In genomic region chr1:228664399-228664914, GRCh38 we compare ENCODE assay signal across 8 cellular contexts.
DNase-seq lines count a peak whose midpoint lies in the region; ATAC-seq and TF ChIP-seq lines count a peak whose summit lies in the region.

No MANE protein-coding gene starts in this region.

- no peaks in the 10 kb centered on the region for H3K27me3 ChIP-seq in cardiac muscle cell

- H3K4me1 Mint-ChIP-seq in activated naive CD8-positive, alpha-beta T cell treated with anti-CD3 and anti-CD28 coated beads for 36 hours: peaks cover 3% of the 10 kb centered on the region

- ATAC-seq in SK-N-SH treated with all-trans-retinoic acid at 6 μM for 48 hours: peak; percentile 87
- ATAC-seq in HG03045 (IDR thresholded peaks at IDR 0.05; ENCODE audit: unreplicated experiment): no peak
- no peak for ATAC-seq in GM21717 (IDR thresholded peaks at IDR 0.05; ENCODE audit: unreplicated experiment)

- H3K4me3 Mint-ChIP-seq in activated naive CD8-positive, alpha-beta T cell treated with anti-CD3 and anti-CD28 coated beads for 36 hours: no peak overlapping the region

- no peaks in the 10 kb centered on the region for H3K4me1 ChIP-seq in cardiac muscle cell (ENCODE audit: low read depth)

- no peaks in the 10 kb centered on the region for H3K9me3 ChIP-seq in cardiac muscle cell (ENCODE audit: low read depth)

- no peaks in the 10 kb centered on the region for H3K36me3 ChIP-seq in cardiac muscle cell

- H3K36me3 Mint-ChIP-seq in activated naive CD8-positive, alpha-beta T cell treated with anti-CD3 and anti-CD28 coated beads for 36 hours: no peaks in the 10 kb centered on the region

- no peaks in the 10 kb centered on the region for H3K9me3 Mint-ChIP-seq in activated naive CD8-positive, alpha-beta T cell treated with anti-CD3 and anti-CD28 coated beads for 36 hours

- peak; percentile 70 for TF ChIP-seq CTCF in cardiac muscle cell (IDR thresholded peaks at IDR 0.05; ENCODE audit: low read depth, low read length)

- H3K27me3 Mint-ChIP-seq in activated naive CD8-positive, alpha-beta T cell treated with anti-CD3 and anti-CD28 coated beads for 36 hours: peaks cover 8% of the 10 kb centered on the region

- H3K4me3 ChIP-seq in cardiac muscle cell: no peak overlapping the region

- H3K27ac Mint-ChIP-seq in activated naive CD8-positive, alpha-beta T cell treated with anti-CD3 and anti-CD28 coated beads for 36 hours: no peak overlapping the region

- H3K27ac ChIP-seq in cardiac muscle cell: no peak overlapping the region

- peak; percentile 6 for DNase-seq in GF-D8 (lab: John Stamatoyannopoulos, UW)
- DNase-seq in NCI-H1092 treated with DMSO at 0.1 percent for 48 hours (lab: John Stamatoyannopoulos, UW): peak; percentile 85
- DNase-seq in activated naive CD8-positive, alpha-beta T cell treated with anti-CD3 and anti-CD28 coated beads for 36 hours: peak; percentile 61
- peak; percentile 76 to 85 for DNase-seq in cardiac muscle cell (ENCODE audit: low read depth in 1 of 2, low spot score in 1 of 2)
- peak; percentile 77 for DNase-seq in putamen (ENCODE audit: low spot score)

TF ChIP-seq in SK-N-SH treated with all-trans-retinoic acid at 6 μM for 48 hours, 23 proteins besides CTCF, POLR2A, EP300 and RAD21:
- TF ChIP-seq ZNF8 (CRISPR knock-in tag; IDR thresholded peaks at IDR 0.05) (no peak), PATZ1 (CRISPR knock-in tag; IDR thresholded peaks at IDR 0.05; ENCODE audit: borderline replicate concordance) (no peak), SNAI2 (CRISPR knock-in tag; IDR thresholded peaks at IDR 0.05) (no peak), TOX (CRISPR knock-in tag; IDR thresholded peaks at IDR 0.05; ENCODE audit: borderline replicate concordance) (no peak), CSRNP3 (CRISPR knock-in tag; IDR thresholded peaks at IDR 0.05) (no peak)

Comparison
In these comparisons a context has a peak if more than half of its experiments do, and no peak if none do; other contexts are left out.
1. DNase-seq: peak in every context shown above with its lines; median percentile 85 in NCI-H1092 treated with DMSO at 0.1 percent for 48 hours; 80 in cardiac muscle cell; 77 in putamen; 61 in activated naive CD8-positive, alpha-beta T cell treated with anti-CD3 and anti-CD28 coated beads for 36 hours; 6 in GF-D8.